ENCODE assay signal across 8 cellular contexts in the genomic region with DNA sequence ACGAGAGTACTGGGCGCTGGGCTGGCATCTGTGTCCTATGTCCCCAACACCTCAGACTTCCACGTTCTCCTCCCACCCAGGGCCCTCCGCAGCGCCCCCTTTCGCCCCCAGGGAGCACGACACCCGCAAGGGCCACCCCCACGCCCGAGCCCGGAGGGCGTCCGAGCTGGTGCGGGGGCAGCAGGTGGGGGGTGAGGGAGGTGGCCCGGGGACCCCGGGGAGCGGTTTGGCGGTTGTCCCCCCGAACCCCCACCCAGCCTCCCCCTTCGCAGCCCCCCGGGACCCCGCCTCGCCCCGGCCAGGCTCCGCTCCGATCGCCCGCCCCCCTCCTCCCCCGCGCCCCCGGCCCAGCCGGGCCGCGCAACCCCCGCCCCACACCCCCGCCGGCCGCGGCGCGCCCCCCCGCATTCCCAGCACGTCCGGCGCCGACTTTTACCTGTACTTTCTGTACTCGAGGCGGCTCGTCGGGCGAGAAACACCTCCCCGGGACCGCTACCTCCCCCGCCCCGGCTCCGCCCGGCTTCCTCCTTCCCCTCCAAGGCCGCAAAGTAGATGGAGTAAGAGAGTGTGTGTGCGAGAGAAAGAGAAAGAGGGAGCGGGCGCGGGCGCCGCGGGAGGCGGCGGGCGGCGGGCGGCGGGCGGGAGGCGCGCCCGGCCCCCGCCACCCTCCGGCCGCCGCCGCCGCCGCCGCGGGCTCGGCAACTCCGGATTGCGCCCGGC. TPM values are rescaled to one million over a fixed set of nuclear protein-coding genes. Genes with fewer than 3 reads are reported as not detected.
DNase-seq lines count a peak whose midpoint lies in the region; TF ChIP-seq lines count a peak whose summit lies in the region.

No MANE protein-coding gene starts in this region.

- H4K91ac ChIP-seq in trophoblast cell (ENCODE audit: low read depth, low read length): no peak overlapping the region

- no peak overlapping the region for H4K8ac ChIP-seq in trophoblast cell (ENCODE audit: low read depth, low read length)

- peaks cover 3% of the 10 kb centered on the region for H3K79me2 ChIP-seq in ACC112 (ENCODE audit: control insufficient read depth, insufficient read depth, low read length, unreplicated experiment)
- peaks cover 41% of the 10 kb centered on the region for H3K79me2 ChIP-seq in Loucy (ENCODE audit: insufficient read depth, low read length)
- no peaks in the 10 kb centered on the region for H3K79me2 ChIP-seq in trophoblast cell (ENCODE audit: control insufficient read depth, insufficient read depth, low read length, poor library complexity)

- H2AFZ ChIP-seq in ACC112 (ENCODE audit: low read length, unreplicated experiment): no peak overlapping the region
- H2AFZ ChIP-seq in Loucy (ENCODE audit: low read length): no peak overlapping the region
- H2AFZ ChIP-seq in trophoblast cell (ENCODE audit: insufficient read depth, low read length, poor library complexity): no peak overlapping the region

- no peak overlapping the region for H3K14ac ChIP-seq in trophoblast cell (ENCODE audit: low read length)

- TF ChIP-seq CTCF in Loucy (conservative IDR thresholded peaks at IDR 0.05; ENCODE audit: low read length) (peak; percentile 63), foreskin fibroblast (IDR thresholded peaks at IDR 0.05; ENCODE audit: low read depth, low read length) (peak; percentile 71), lower leg skin (IDR thresholded peaks at IDR 0.05) (no peak)

- no peak for TF ChIP-seq POLR2A in lower leg skin (IDR thresholded peaks at IDR 0.05)

- no CpG with 5 or more reads among the region's 88 CpGs for WGBS in trophoblast cell (ENCODE audit: extremely low coverage, insufficient coverage, insufficient read length)
- 7 to 19% methylated on average over 19 to 52 of the region's 88 CpGs for WGBS in lower leg skin, 2 donors

- H3F3A ChIP-seq in Loucy (ENCODE audit: low read depth): no peaks in the 10 kb centered on the region; the same call in 1 of the 2 replicates

- H2BK5ac ChIP-seq in trophoblast cell (ENCODE audit: low read depth, low read length, poor library complexity): no peak overlapping the region

- H3K4me3 ChIP-seq in ACC112 (ENCODE audit: low read depth, low read length) (peak overlapping the region; percentile 76), Loucy (ENCODE audit: low read length, poor library complexity, severe bottlenecking) (peak overlapping the region; percentile 71), foreskin fibroblast (ENCODE audit: low read depth in 1 of 2, low read length in 2 of 2) (peak overlapping the region; percentile 58 to 64), trophoblast cell (ENCODE audit: low read depth, low read length) (peak overlapping the region; percentile 69), lower leg skin (ENCODE audit: low read depth, poor library complexity, severe bottlenecking) (no peak overlapping the region)

- no peak overlapping the region for H2AK5ac ChIP-seq in trophoblast cell (ENCODE audit: low read length)

- H3K9me3 ChIP-seq in Loucy (ENCODE audit: insufficient read depth, low read depth, low read length): no peaks in the 10 kb centered on the region
- peaks cover 6% of the 10 kb centered on the region for H3K9me3 ChIP-seq in trophoblast cell (ENCODE audit: insufficient read depth, low read depth, low read length)

- no peak overlapping the region for H3K4ac ChIP-seq in trophoblast cell (ENCODE audit: low read depth, low read length)

- H3K4me1 ChIP-seq in ACC112 (ENCODE audit: control insufficient read depth, insufficient read depth, low read length, unreplicated experiment) (peaks cover 13% of the 10 kb centered on the region), Loucy (ENCODE audit: insufficient read depth, low read length, poor library complexity, severe bottlenecking) (peaks cover 58% of the 10 kb centered on the region), trophoblast cell (ENCODE audit: control insufficient read depth in 1 of 2, insufficient read depth in 2 of 2, low read length in 2 of 2) (peaks cover 0 to 2% of the 10 kb centered on the region in 2 experiments)

- no peak overlapping the region for H2BK12ac ChIP-seq in trophoblast cell (ENCODE audit: low read length)

- no peak overlapping the region for H2BK120ac ChIP-seq in trophoblast cell (ENCODE audit: insufficient read depth, low read length, poor library complexity)

- peaks cover 3% of the 10 kb centered on the region for H4K20me1 ChIP-seq in Loucy (ENCODE audit: insufficient read depth, low read length, poor library complexity, severe bottlenecking)

- peak overlapping the region; percentile 69 for H3K4me2 ChIP-seq in Loucy (ENCODE audit: low read depth, low read length, poor library complexity, severe bottlenecking)
- peak overlapping the region; percentile 93 for H3K4me2 ChIP-seq in trophoblast cell (ENCODE audit: low read length)

- no peaks in the 10 kb centered on the region for H3K36me3 ChIP-seq in ACC112 (ENCODE audit: insufficient read depth, low read length)
- no peaks in the 10 kb centered on the region for H3K36me3 ChIP-seq in Loucy (ENCODE audit: insufficient read depth, low read length)
- no peaks in the 10 kb centered on the region for H3K36me3 ChIP-seq in trophoblast cell (ENCODE audit: control insufficient read depth in 1 of 2, insufficient read depth in 2 of 2, low read length in 2 of 2)

- H3K18ac ChIP-seq in trophoblast cell (ENCODE audit: low read length): no peak overlapping the region

- intact Hi-C loops in lower leg skin (cut with DNase I; ENCODE audit: low total_unique reads): no loop called here

- H3K27ac ChIP-seq in ACC112 (ENCODE audit: low read depth, low read length): no peak overlapping the region
- H3K27ac ChIP-seq in trophoblast cell (ENCODE audit: low read depth, low read length): no peak overlapping the region

- no peak overlapping the region for H4K12ac ChIP-seq in trophoblast cell (ENCODE audit: low read depth, low read length)

- no peak overlapping the region for H3K23ac ChIP-seq in trophoblast cell (ENCODE audit: low read length)

- H3K27me3 ChIP-seq in ACC112 (ENCODE audit: insufficient read depth, low read length) (peaks cover 7% of the 10 kb centered on the region; the same call in 1 of the 2 replicates), Loucy (ENCODE audit: insufficient read depth, low read length, poor library complexity, severe bottlenecking) (no peaks in the 10 kb centered on the region), trophoblast cell (ENCODE audit: insufficient read depth, low read length) (peaks cover 5% of the 10 kb centered on the region)

- no peaks in the 10 kb centered on the region for H3K9me2 ChIP-seq in Loucy (replicated peaks; ENCODE audit: low read depth, low read length)

- H3K9ac ChIP-seq in Loucy (ENCODE audit: low read depth, low read length, poor library complexity, severe bottlenecking) (peak overlapping the region; percentile 49), trophoblast cell (ENCODE audit: low read length) (no peak overlapping the region)

- DNase-seq in GM19240 (ENCODE audit: insufficient read length, low spot score): peak; percentile 45
- peak; percentile 63 to 67 for DNase-seq in activated T-cell treated with anti-CD3 and anti-CD28 coated beads, Interleukin-2, amount 50 U/mL, for 48 hours
- peak in 1 of 2 donors; percentile 43 for DNase-seq in foreskin fibroblast
- DNase-seq in trophoblast cell: peak; percentile 1 to 43
- no peak for DNase-seq in SHP77 treated with DMSO at 0.1 percent for 48 hours (lab: John Stamatoyannopoulos, UW)
- DNase-seq in lower leg skin (ENCODE audit: low spot score in 2 of 2): no peak

- H3K79me1 ChIP-seq in trophoblast cell (ENCODE audit: low read length): no peaks in the 10 kb centered on the region

RNA-seq across cellular contexts. Expression of a gene that starts 0.9 kb away (rescaled TPM):
- polyA plus RNA-seq in trophoblast cell (2013): 1.2 and 1.6 TPM in 2 replicates
- total RNA-seq in lower leg skin: 1 to 10 TPM; 1.3 to 1.9 (median 1.7) TPM

Comparison
In these comparisons a context has a peak if more than half of its experiments do, and no peak if none do; other contexts are left out.
1. DNase-seq: peak in GM19240 (single experiment), activated T-cell treated with anti-CD3 and anti-CD28 coated beads, Interleukin-2, amount 50 U/mL, for 48 hours (2 of 2) and trophoblast cell (2 of 2); none in SHP77 treated with DMSO at 0.1 percent for 48 hours (single experiment) and lower leg skin (0 of 2).
2. CTCF ChIP-seq: peak in Loucy (single experiment) and foreskin fibroblast (single experiment); none in lower leg skin (0 of 3).